22 cellular contexts compared by ENCODE assay signal in the genomic region with DNA sequence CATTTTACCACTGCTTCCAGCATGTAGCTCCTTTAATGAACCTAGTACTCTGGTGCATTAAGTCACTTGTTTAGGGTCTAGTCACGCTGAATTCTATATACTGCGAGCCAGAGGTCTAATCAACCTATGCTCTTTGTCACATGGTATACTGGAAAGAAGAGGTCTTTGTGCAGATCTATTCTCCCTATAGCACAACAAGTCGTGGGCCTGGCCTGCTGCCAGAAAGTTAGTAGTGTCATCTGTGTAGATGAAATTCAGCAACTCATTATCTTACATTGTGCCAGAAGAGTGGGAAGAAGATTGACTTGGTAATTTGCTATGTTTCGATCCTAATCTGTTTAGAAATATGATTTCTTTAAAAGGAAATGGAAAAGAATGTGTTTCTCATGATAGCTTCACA.
DNase-seq lines count a peak whose midpoint lies in the region; ATAC-seq lines count a peak whose summit lies in the region.
"Had no signal": no experiment of that assay in that cellular context is flagged by ENCODE, and none has a peak within 500 bp of the region (broad histone marks: within the 10 kb centered on the region; RNA-seq: fewer than 3 reads in every experiment).

No MANE protein-coding gene starts in this region.

- ATAC-seq in GM19023 (IDR thresholded peaks at IDR 0.05; ENCODE audit: unreplicated experiment) (no peak), GM19324 (IDR thresholded peaks at IDR 0.05; ENCODE audit: low FRiP score, unreplicated experiment) (no peak)
- ATAC-seq: activated T-cell treated with anti-CD3 and anti-CD28 coated beads, Interleukin-2, amount 50 U/mL, for 72 hours; mucosa of descending colon; SK-N-SH treated with all-trans-retinoic acid at 6 μM for 48 hours; stimulated activated naive CD8-positive, alpha-beta T cell treated with anti-CD3 and anti-CD28 coated beads, Interleukin-15, amount 100 ng/mL, for 72 hours had no signal

- H3K9me3 Mint-ChIP-seq in T-helper 2 cell treated with Interferon-gamma antibody and Interleukin-4, amounts not matched to agents 5 μg/mL and 100 μg/mL, for 36 hours = no peaks in the 10 kb centered on the region
- H3K9me3 Mint-ChIP-seq: activated naive CD4-positive, alpha-beta T cell treated with anti-CD3 and anti-CD28 coated beads for 36 hours; CD4-positive, alpha-beta T cell; dendritic cell treated with granulocyte-macrophage colony-stimulating factor and Interleukin-4, amounts not matched to agents 40 ng/mL and 50 ng/mL, for 4 days; stimulated activated naive CD8-positive, alpha-beta T cell treated with anti-CD3 and anti-CD28 coated beads, Interleukin-15, amount 100 ng/mL, for 72 hours had no signal

- H3K4me1 Mint-ChIP-seq in T-helper 2 cell treated with Interferon-gamma antibody and Interleukin-4, amounts not matched to agents 5 μg/mL and 100 μg/mL, for 36 hours (ENCODE audit: low read depth) = no peaks in the 10 kb centered on the region
- H3K4me1 Mint-ChIP-seq: nephron progenitor cell; stimulated activated naive CD8-positive, alpha-beta T cell treated with anti-CD3 and anti-CD28 coated beads, Interleukin-15, amount 100 ng/mL, for 72 hours had no signal

- no peak overlapping the region for H3K27ac Mint-ChIP-seq in T-helper 2 cell treated with Interferon-gamma antibody and Interleukin-4, amounts not matched to agents 5 μg/mL and 100 μg/mL, for 36 hours
- H3K27ac Mint-ChIP-seq: activated naive CD4-positive, alpha-beta T cell treated with anti-CD3 and anti-CD28 coated beads for 36 hours; activated T-cell treated with anti-CD3 and anti-CD28 coated beads, Interleukin-2, amount 50 U/mL, for 72 hours; CD4-positive, alpha-beta T cell; dendritic cell treated with granulocyte-macrophage colony-stimulating factor and Interleukin-4, amounts not matched to agents 40 ng/mL and 50 ng/mL, for 4 days; nephron progenitor cell; stimulated activated naive CD8-positive, alpha-beta T cell treated with anti-CD3 and anti-CD28 coated beads, Interleukin-15, amount 100 ng/mL, for 72 hours had no signal

- no peaks in the 10 kb centered on the region for H3K27me3 Mint-ChIP-seq in T-helper 2 cell treated with Interferon-gamma antibody and Interleukin-4, amounts not matched to agents 5 μg/mL and 100 μg/mL, for 36 hours (ENCODE audit: low read depth)
- H3K27me3 Mint-ChIP-seq: CD4-positive, alpha-beta T cell; dendritic cell treated with granulocyte-macrophage colony-stimulating factor and Interleukin-4, amounts not matched to agents 40 ng/mL and 50 ng/mL, for 4 days; stimulated activated naive CD8-positive, alpha-beta T cell treated with anti-CD3 and anti-CD28 coated beads, Interleukin-15, amount 100 ng/mL, for 72 hours had no signal

- no peak overlapping the region for H3K4me3 Mint-ChIP-seq in T-helper 2 cell treated with Interferon-gamma antibody and Interleukin-4, amounts not matched to agents 5 μg/mL and 100 μg/mL, for 36 hours
- H3K4me3 Mint-ChIP-seq: activated naive CD4-positive, alpha-beta T cell treated with anti-CD3 and anti-CD28 coated beads for 36 hours; activated T-cell treated with anti-CD3 and anti-CD28 coated beads, Interleukin-2, amount 50 U/mL, for 72 hours; CD4-positive, alpha-beta T cell; dendritic cell treated with granulocyte-macrophage colony-stimulating factor and Interleukin-4, amounts not matched to agents 40 ng/mL and 50 ng/mL, for 4 days; nephron progenitor cell; stimulated activated naive CD8-positive, alpha-beta T cell treated with anti-CD3 and anti-CD28 coated beads, Interleukin-15, amount 100 ng/mL, for 72 hours had no signal

- DNase-seq in Ammon's horn (ENCODE audit: low spot score) (peak; percentile 18), NCI-H1105 treated with DMSO at 0.1 percent for 48 hours (lab: John Stamatoyannopoulos, UW) (peak; percentile 18), NCI-H82 treated with DMSO at 0.1 percent for 48 hours (lab: John Stamatoyannopoulos, UW; ENCODE audit: unreplicated experiment) (peak; percentile 43), globus pallidus (ENCODE audit: low spot score) (peak; percentile 2)
- no peak for DNase-seq in T-helper 2 cell treated with Interferon-gamma antibody and Interleukin-4, amounts not matched to agents 5 μg/mL and 100 μg/mL, for 36 hours (ENCODE audit: low spot score)
- DNase-seq: activated CD4-positive, alpha-beta T cell treated with anti-CD3 and anti-CD28 coated beads for 4 hours; activated naive CD4-positive, alpha-beta T cell treated with anti-CD3 and anti-CD28 coated beads for 36 hours; activated T-cell treated with anti-CD3 and anti-CD28 coated beads, Interleukin-2, amount 50 U/mL, for 72 hours; CD4-positive, alpha-beta T cell; DMS53; GOT3; KBM-7; MM.1S; mucosa of descending colon; NCI-H1436 treated with DMSO at 0.1 percent for 48 hours; nephron progenitor cell; stimulated activated naive CD8-positive, alpha-beta T cell treated with anti-CD3 and anti-CD28 coated beads, Interleukin-15, amount 100 ng/mL, for 72 hours; T-helper 2 cell had no signal

- no peaks in the 10 kb centered on the region for H3K36me3 Mint-ChIP-seq in T-helper 2 cell treated with Interferon-gamma antibody and Interleukin-4, amounts not matched to agents 5 μg/mL and 100 μg/mL, for 36 hours (ENCODE audit: low read depth)
